ENCODE assay signal across 8 cellular contexts in the genomic region with DNA sequence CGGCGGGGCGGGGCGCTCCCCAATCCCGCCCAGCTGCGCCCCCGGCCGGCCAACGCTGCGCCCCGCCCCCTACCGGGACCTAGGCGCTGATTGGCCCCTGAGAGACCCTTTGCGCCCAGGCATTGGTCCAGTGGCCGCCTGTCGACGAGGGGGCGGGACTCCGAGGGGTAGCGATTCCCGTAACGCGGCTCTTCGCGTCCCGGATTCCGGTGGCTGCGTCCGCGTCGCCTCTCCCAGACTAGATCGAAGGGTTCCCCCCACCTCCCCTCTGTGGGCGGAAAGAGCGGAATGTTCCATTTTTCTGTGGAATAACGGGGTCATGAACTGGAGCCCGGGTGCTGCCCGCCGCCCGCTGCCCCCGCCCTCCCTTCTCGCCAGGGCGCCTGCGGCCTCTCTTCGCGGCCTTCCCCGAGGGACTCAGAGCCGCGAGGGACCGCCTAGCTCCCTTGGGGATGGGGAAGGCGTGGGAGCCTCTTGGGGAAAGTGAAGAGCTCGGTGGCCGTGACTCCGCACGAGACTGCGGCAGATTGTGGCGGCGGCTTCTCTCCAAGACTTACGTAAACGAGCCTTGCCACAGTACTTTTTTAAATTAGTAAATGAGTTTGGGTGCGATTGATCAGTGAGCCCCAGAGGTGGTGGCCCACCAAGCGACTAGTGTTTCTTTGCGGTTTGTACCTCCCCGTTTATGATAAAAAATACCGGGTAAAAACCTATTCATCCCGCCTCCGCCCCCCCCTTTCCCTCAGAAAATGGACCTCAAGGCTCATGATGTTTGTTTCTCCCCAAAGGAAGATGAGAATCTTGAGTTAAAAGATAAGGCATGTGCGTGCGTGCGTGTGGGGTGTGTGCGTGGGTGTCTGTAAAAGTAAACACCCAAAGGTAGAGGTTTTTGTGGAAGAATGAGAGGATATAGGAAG. TPM values are rescaled to one million over a fixed set of nuclear protein-coding genes. Genes with fewer than 3 reads are reported as not detected.
DNase-seq lines count a peak whose midpoint lies in the region; TF ChIP-seq lines count a peak whose summit lies in the region.

No MANE protein-coding gene starts in this region.

- peak; percentile 95 to 98 for DNase-seq in HAP-1 (ENCODE audit: low spot score in 2 of 2)
- peak; percentile 96 for DNase-seq in M059J (ENCODE audit: low read depth)
- DNase-seq in activated gamma-delta T cell (lab: John Stamatoyannopoulos, UW): peak; percentile 92
- DNase-seq in fibroblast of villous mesenchyme (ENCODE audit: low read depth): peak; percentile 99
- peak; percentile 98 for DNase-seq in stomach

- in situ Hi-C loops in HAP-1 (cut with MboI; ENCODE audit: low sequenced_read_pairs): no loop called here

- no peaks in the 10 kb centered on the region for H3K9me2 ChIP-seq in neural cell (ENCODE audit: insufficient read depth, low read length)

- H3K4me3 ChIP-seq in HAP-1: peak overlapping the region; percentile 67
- H3K4me3 ChIP-seq in fibroblast of villous mesenchyme (ENCODE audit: low read depth, low read length): peak overlapping the region; percentile 68
- H3K4me3 ChIP-seq in neural cell (ENCODE audit: low read length): peak overlapping the region; percentile 91
- peak overlapping the region; percentile 57 to 90 (median 72) for H3K4me3 ChIP-seq in stomach

- no peaks in the 10 kb centered on the region for H4K20me1 ChIP-seq in neural cell (ENCODE audit: insufficient read depth)

- H3K4me1 ChIP-seq in ES-I3 (ENCODE audit: insufficient read depth, low read length) (peaks cover 10% of the 10 kb centered on the region), HAP-1 (peaks cover 13% of the 10 kb centered on the region), stomach (peaks cover 21 to 45% (median 37%) of the 10 kb centered on the region in 4 donors)

- TF ChIP-seq EP300 in neural cell (conservative IDR thresholded peaks at IDR 0.05; ENCODE audit: poor library complexity, severe bottlenecking) (no peak), stomach (IDR thresholded peaks at IDR 0.05) (peak; percentile 64)

- peak overlapping the region; percentile 87 for H2AFZ ChIP-seq in neural cell (ENCODE audit: low read depth, low read length)

- peak overlapping the region; percentile 71 for H3K4me2 ChIP-seq in neural cell (ENCODE audit: low read length)

- TF ChIP-seq CTCF in fibroblast of villous mesenchyme (IDR thresholded peaks at IDR 0.05; ENCODE audit: insufficient read depth, low read depth, low read length) (no peak), neural cell (IDR thresholded peaks at IDR 0.05; ENCODE audit: poor library complexity, severe bottlenecking) (peak; percentile 65), stomach (IDR thresholded peaks at IDR 0.05) (peak in 2 of 7 experiments; percentile 15 to 54)

- H3K27ac ChIP-seq in neural cell (ENCODE audit: low read length) (peak overlapping the region; percentile 80), stomach (peak overlapping the region; percentile 98 to 100 (median 99))

- intact Hi-C loops in stomach (cut with DNase I; ENCODE audit: low total_unique reads): no loop called here

- peaks cover 2% of the 10 kb centered on the region for H3K79me2 ChIP-seq in neural cell (replicated peaks; ENCODE audit: insufficient read depth, low read length)

- H3K9ac ChIP-seq in ES-I3 (ENCODE audit: low read depth, low read length) (peak overlapping the region; percentile 95), neural cell (ENCODE audit: low read length) (peak overlapping the region; percentile 81)

- TF ChIP-seq POLR2A in Raji (IDR thresholded peaks at IDR 0.05; ENCODE audit: insufficient read depth, low read depth, low read length) (peak; percentile 79), stomach (IDR thresholded peaks at IDR 0.05) (peak in 2 of 4 donors; percentile 3 to 58)

- WGBS in stomach, 5 donors: 0 to 1% (median 0%) methylated on average over 31 to 70 of the region's 70 CpGs

- H3K27me3 ChIP-seq in HAP-1 (ENCODE audit: low read depth) (no peaks in the 10 kb centered on the region), neural cell (ENCODE audit: insufficient read depth, low read depth, low read length) (no peaks in the 10 kb centered on the region), stomach (no peaks in the 10 kb centered on the region)

- no peak for TF ChIP-seq RAD21 in neural cell (conservative IDR thresholded peaks at IDR 0.05)

- peaks cover 5% of the 10 kb centered on the region for H3F3A ChIP-seq in neural cell (ENCODE audit: insufficient read depth, low read length, poor library complexity, severe bottlenecking)

- H3K36me3 ChIP-seq in ES-I3 (ENCODE audit: insufficient read depth, low read length) (no peaks in the 10 kb centered on the region), HAP-1 (replicated peaks) (no peaks in the 10 kb centered on the region), neural cell (ENCODE audit: insufficient read depth, low read length) (no peaks in the 10 kb centered on the region), stomach (no peaks in the 10 kb centered on the region)

- H3K9me3 ChIP-seq in ES-I3 (ENCODE audit: control insufficient read depth, insufficient read depth, low read length) (no peaks in the 10 kb centered on the region), HAP-1 (no peaks in the 10 kb centered on the region), neural cell (ENCODE audit: low read length) (no peaks in the 10 kb centered on the region), stomach (no peaks in the 10 kb centered on the region)

TF ChIP-seq in neural cell, 6 proteins besides CTCF, POLR2A, EP300 and RAD21:
- TF ChIP-seq EZH2 (IDR thresholded peaks at IDR 0.05; ENCODE audit: borderline replicate concordance, insufficient read depth, low read length, poor library complexity, severe bottlenecking) (no peak), REST (IDR thresholded peaks at IDR 0.05; ENCODE audit: borderline replicate concordance) (peak; percentile 51), MXI1 (conservative IDR thresholded peaks at IDR 0.05; ENCODE audit: poor library complexity, severe bottlenecking) (peak; percentile 15), POLR2AphosphoS5 (IDR thresholded peaks at IDR 0.05) (peak; percentile 53), SMC3 (conservative IDR thresholded peaks at IDR 0.05; ENCODE audit: poor library complexity) (no peak), TAF1 (IDR thresholded peaks at IDR 0.05; ENCODE audit: low read depth) (no peak)

RNA-seq across cellular contexts. Expression of gene IL6ST, which starts 0.5 kb away (rescaled TPM):
- 82.5 and 128 TPM in 2 replicates for total RNA-seq in M059J (2014; rRNA removed; shearing (Covaris generic))
- total RNA-seq in fibroblast of villous mesenchyme: 281 and 557 TPM in 2 replicates
- polyA plus RNA-seq in neural cell: 18.3 and 19.7 TPM in 2 replicates
- 93.2 and 116 TPM in 2 replicates for polyA minus RNA-seq in neural cell
- total RNA-seq in stomach: 100 to 1,000 TPM in 3 of 5 donors, 10 to 100 TPM in 2; 33.0 to 466 (median 214) TPM
- 10 to 100 TPM; 18.5 to 22.4 (median 21.8) TPM for polyA plus RNA-seq in stomach

Comparison
In these comparisons a context has a peak if more than half of its experiments do, and no peak if none do; other contexts are left out.
1. Peak in every context shown above with its lines: DNase-seq, H3K4me3 ChIP-seq and H3K27ac ChIP-seq.